Comparison of ENCODE assay signal across 1 cellular context in the genomic region with DNA sequence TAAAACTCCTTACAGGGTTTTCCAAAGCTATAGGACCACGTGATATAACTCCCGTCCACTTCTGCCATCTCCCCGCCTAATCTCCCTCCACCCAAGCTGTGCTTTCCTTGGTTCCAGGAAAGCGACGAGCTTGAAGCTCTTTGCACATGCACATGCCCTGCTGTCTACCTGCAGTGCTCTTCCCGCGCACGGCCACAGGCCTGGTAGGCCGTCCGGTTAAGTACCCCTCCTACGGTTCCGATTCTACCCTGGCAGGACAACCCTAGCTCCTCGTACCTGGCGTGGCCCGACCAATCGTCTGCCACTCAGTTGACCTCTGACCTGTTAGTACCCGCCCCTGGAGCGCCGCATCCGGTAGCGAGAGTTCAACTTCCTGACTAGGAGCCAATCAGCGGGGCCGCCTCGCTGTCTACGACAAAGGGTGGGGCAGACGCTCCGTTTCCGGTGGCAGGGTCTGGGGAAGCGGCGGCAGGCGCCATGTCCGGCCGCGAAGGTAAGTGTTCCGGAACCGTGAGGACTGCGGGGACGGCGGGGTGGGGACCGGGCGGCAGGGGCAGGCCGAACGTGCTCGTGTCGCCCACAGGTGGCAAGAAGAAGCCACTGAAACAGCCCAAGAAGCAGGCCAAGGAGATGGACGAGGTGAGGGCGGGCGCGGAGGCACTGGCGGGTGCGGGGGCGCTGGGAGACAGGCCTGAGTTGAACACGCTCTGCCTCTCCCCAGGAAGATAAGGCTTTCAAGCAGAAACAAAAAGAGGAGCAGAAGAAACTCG.
TF ChIP-seq lines count a peak whose summit lies in the region.

A gene with protein sequence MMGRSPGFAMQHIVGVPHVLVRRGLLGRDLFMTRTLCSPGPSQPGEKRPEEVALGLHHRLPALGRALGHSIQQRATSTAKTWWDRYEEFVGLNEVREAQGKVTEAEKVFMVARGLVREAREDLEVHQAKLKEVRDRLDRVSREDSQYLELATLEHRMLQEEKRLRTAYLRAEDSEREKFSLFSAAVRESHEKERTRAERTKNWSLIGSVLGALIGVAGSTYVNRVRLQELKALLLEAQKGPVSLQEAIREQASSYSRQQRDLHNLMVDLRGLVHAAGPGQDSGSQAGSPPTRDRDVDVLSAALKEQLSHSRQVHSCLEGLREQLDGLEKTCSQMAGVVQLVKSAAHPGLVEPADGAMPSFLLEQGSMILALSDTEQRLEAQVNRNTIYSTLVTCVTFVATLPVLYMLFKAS (minus strand): TSS at position 300 of the 770 bp plus-strand sequence. CDS start 4,991 bp downstream, outside the sequence.
A gene (plus strand): TSS at position 438 of the 770 bp plus-strand sequence. CDS start 40 bp downstream, at position 478.

TF ChIP-seq in SK-N-SH, 30 proteins besides CTCF, POLR2A, EP300 and RAD21 (continued from another document):
- TF ChIP-seq, protein P1, sequence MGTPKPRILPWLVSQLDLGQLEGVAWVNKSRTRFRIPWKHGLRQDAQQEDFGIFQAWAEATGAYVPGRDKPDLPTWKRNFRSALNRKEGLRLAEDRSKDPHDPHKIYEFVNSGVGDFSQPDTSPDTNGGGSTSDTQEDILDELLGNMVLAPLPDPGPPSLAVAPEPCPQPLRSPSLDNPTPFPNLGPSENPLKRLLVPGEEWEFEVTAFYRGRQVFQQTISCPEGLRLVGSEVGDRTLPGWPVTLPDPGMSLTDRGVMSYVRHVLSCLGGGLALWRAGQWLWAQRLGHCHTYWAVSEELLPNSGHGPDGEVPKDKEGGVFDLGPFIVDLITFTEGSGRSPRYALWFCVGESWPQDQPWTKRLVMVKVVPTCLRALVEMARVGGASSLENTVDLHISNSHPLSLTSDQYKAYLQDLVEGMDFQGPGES (IDR thresholded peaks at IDR 0.05; ENCODE audit: low read depth, low read length), result peak; percentile 32; the same call in 1 of the 2 replicates
- TF ChIP-seq, protein P2, sequence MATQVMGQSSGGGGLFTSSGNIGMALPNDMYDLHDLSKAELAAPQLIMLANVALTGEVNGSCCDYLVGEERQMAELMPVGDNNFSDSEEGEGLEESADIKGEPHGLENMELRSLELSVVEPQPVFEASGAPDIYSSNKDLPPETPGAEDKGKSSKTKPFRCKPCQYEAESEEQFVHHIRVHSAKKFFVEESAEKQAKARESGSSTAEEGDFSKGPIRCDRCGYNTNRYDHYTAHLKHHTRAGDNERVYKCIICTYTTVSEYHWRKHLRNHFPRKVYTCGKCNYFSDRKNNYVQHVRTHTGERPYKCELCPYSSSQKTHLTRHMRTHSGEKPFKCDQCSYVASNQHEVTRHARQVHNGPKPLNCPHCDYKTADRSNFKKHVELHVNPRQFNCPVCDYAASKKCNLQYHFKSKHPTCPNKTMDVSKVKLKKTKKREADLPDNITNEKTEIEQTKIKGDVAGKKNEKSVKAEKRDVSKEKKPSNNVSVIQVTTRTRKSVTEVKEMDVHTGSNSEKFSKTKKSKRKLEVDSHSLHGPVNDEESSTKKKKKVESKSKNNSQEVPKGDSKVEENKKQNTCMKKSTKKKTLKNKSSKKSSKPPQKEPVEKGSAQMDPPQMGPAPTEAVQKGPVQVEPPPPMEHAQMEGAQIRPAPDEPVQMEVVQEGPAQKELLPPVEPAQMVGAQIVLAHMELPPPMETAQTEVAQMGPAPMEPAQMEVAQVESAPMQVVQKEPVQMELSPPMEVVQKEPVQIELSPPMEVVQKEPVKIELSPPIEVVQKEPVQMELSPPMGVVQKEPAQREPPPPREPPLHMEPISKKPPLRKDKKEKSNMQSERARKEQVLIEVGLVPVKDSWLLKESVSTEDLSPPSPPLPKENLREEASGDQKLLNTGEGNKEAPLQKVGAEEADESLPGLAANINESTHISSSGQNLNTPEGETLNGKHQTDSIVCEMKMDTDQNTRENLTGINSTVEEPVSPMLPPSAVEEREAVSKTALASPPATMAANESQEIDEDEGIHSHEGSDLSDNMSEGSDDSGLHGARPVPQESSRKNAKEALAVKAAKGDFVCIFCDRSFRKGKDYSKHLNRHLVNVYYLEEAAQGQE (IDR thresholded peaks at IDR 0.05; ENCODE audit: low read depth, low read length), result no peak
- no peak for TF ChIP-seq TEAD4 (IDR thresholded peaks at IDR 0.05; ENCODE audit: borderline replicate concordance, insufficient read depth)
- TF ChIP-seq RCOR1 (IDR thresholded peaks at IDR 0.05; ENCODE audit: low read length), result no peak
- TF ChIP-seq RFX5 (IDR thresholded peaks at IDR 0.05; ENCODE audit: low read length), result 0 out of 2 replicates have a peak, but pooled peaks have one; percentile 36
- TF ChIP-seq FOXM1 (IDR thresholded peaks at IDR 0.05; ENCODE audit: low read depth), result no peak
- peak; percentile 95 for TF ChIP-seq CHD2 (IDR thresholded peaks at IDR 0.05; ENCODE audit: low read length, partially characterized antibody)
- no peak for TF ChIP-seq MEF2A (IDR thresholded peaks at IDR 0.05; ENCODE audit: borderline replicate concordance, low read depth)
- TF ChIP-seq POLR2AphosphoS5 (IDR thresholded peaks at IDR 0.05; ENCODE audit: low read depth, low read length), result peak; percentile 81
- TF ChIP-seq NFIC (IDR thresholded peaks at IDR 0.05; ENCODE audit: borderline replicate concordance), result no peak
- TF ChIP-seq ELF1 (IDR thresholded peaks at IDR 0.05), result peak; percentile 96
- TF ChIP-seq GATA2 (CRISPR knock-in tag; IDR thresholded peaks at IDR 0.05), result no peak
- no peak for TF ChIP-seq FOSL2 (IDR thresholded peaks at IDR 0.05; ENCODE audit: borderline replicate concordance, low read depth)
- TF ChIP-seq JUND (IDR thresholded peaks at IDR 0.05), result no peak
- peak; percentile 92 for TF ChIP-seq YY1 (IDR thresholded peaks at IDR 0.05; ENCODE audit: low read depth)
- TF ChIP-seq, protein P3, sequence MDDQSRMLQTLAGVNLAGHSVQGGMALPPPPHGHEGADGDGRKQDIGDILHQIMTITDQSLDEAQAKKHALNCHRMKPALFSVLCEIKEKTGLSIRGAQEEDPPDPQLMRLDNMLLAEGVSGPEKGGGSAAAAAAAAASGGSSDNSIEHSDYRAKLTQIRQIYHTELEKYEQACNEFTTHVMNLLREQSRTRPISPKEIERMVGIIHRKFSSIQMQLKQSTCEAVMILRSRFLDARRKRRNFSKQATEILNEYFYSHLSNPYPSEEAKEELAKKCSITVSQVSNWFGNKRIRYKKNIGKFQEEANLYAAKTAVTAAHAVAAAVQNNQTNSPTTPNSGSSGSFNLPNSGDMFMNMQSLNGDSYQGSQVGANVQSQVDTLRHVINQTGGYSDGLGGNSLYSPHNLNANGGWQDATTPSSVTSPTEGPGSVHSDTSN (IDR thresholded peaks at IDR 0.05), result peak; percentile 74
- TF ChIP-seq, protein P4, sequence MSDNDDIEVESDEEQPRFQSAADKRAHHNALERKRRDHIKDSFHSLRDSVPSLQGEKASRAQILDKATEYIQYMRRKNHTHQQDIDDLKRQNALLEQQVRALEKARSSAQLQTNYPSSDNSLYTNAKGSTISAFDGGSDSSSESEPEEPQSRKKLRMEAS (IDR thresholded peaks at IDR 0.05; ENCODE audit: low read depth), result peak; percentile 95
- TF ChIP-seq RXRA (IDR thresholded peaks at IDR 0.05; ENCODE audit: borderline replicate concordance, low read depth), result no peak
- TF ChIP-seq, protein P5, sequence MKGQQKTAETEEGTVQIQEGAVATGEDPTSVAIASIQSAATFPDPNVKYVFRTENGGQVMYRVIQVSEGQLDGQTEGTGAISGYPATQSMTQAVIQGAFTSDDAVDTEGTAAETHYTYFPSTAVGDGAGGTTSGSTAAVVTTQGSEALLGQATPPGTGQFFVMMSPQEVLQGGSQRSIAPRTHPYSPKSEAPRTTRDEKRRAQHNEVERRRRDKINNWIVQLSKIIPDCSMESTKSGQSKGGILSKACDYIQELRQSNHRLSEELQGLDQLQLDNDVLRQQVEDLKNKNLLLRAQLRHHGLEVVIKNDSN (IDR thresholded peaks at IDR 0.05; ENCODE audit: borderline replicate concordance, low read depth), result peak; percentile 58; the same call in 1 of the 2 replicates
